7 cellular contexts compared by ENCODE assay signal in genomic region chr7:151838861-151839381, GRCh38. TPM values are rescaled to one million over a fixed set of nuclear protein-coding genes. Genes with fewer than 3 reads are reported as not detected.
DNase-seq lines count a peak whose midpoint lies in the region; ATAC-seq and TF ChIP-seq lines count a peak whose summit lies in the region.

No MANE protein-coding gene starts in this region.

- H3K36me3 ChIP-seq in BE2C (no peaks in the 10 kb centered on the region), GM23338 (ENCODE audit: insufficient read depth) (no peaks in the 10 kb centered on the region)

- no peaks in the 10 kb centered on the region for H3K9me3 ChIP-seq in BE2C

- TF ChIP-seq CTCF in BE2C (IDR thresholded peaks at IDR 0.05; ENCODE audit: low read depth, low read length): no peak
- no peak for TF ChIP-seq CTCF in GM23338 (conservative IDR thresholded peaks at IDR 0.05; ENCODE audit: low read depth in 2 of 2)

- H3K4me3 ChIP-seq in BE2C (ENCODE audit: low read depth, low read length) (no peak overlapping the region), GM23338 (no peak overlapping the region)

- H3K9me3 Mint-ChIP-seq in GM23338: no peaks in the 10 kb centered on the region

- peaks cover 23% of the 10 kb centered on the region for H3K4me1 Mint-ChIP-seq in GM23338

- H3K9me2 ChIP-seq in GM23338 (ENCODE audit: insufficient read depth): 0 out of 2 replicates have a peak, but pooled peaks cover 2% of the 10 kb centered on the region

- no peak overlapping the region for H3K4me3 Mint-ChIP-seq in GM23338

- H3K27me3 Mint-ChIP-seq in GM23338 (ENCODE audit: insufficient read depth, low read depth, poor library complexity): peaks cover 5% of the 10 kb centered on the region

- no peak overlapping the region for H2AFZ ChIP-seq in GM23338

- H3K27ac Mint-ChIP-seq in GM23338: no peak overlapping the region

- H3K4me2 ChIP-seq in GM23338: no peak overlapping the region

- no peaks in the 10 kb centered on the region for H3K36me3 Mint-ChIP-seq in GM23338 (ENCODE audit: low read depth)

- no peak overlapping the region for H3K27ac ChIP-seq in GM23338 (ENCODE audit: low read depth)

- peak; percentile 4 to 10 for DNase-seq in activated CD8-positive, alpha-beta memory T cell treated with anti-CD3 and anti-CD28 coated beads for 1 hour (ENCODE audit: extremely low read depth in 1 of 2, low read depth in 1 of 2)
- peak; percentile 25 for DNase-seq in midbrain (lab: John Stamatoyannopoulos, UW)
- no peak for DNase-seq in BE2C
- DNase-seq in GM23338 (ENCODE audit: low spot score): no peak
- DNase-seq in SHP77 (lab: John Stamatoyannopoulos, UW): no peak

- H3F3A ChIP-seq in GM23338 (replicated peaks; ENCODE audit: low read depth): no peaks in the 10 kb centered on the region

- H4K20me1 ChIP-seq in GM23338 (replicated peaks; ENCODE audit: insufficient read depth): no peaks in the 10 kb centered on the region

- no peaks in the 10 kb centered on the region for H3K79me2 ChIP-seq in GM23338 (replicated peaks; ENCODE audit: insufficient read depth)

- H3K4me1 ChIP-seq in BE2C (no peaks in the 10 kb centered on the region), GM23338 (ENCODE audit: insufficient read depth) (no peaks in the 10 kb centered on the region; the same call in 1 of the 2 replicates)

- ATAC-seq in GM19351 (IDR thresholded peaks at IDR 0.05; ENCODE audit: unreplicated experiment) (peak; percentile 66), HG03460 (IDR thresholded peaks at IDR 0.05; ENCODE audit: unreplicated experiment) (peak; percentile 81), GM23338 (no peak)

- no peaks in the 10 kb centered on the region for H3K27me3 ChIP-seq in BE2C
- no peaks in the 10 kb centered on the region for H3K27me3 ChIP-seq in GM23338 (ENCODE audit: insufficient read depth)

TF ChIP-seq in GM23338, 12 proteins besides CTCF, POLR2A, EP300 and RAD21:
- TF ChIP-seq ZNF114 (CRISPR knock-in tag; IDR thresholded peaks at IDR 0.05) (no peak), CREB1 (CRISPR knock-in tag; IDR thresholded peaks at IDR 0.05; ENCODE audit: low read depth) (no peak), STAT1 (IDR thresholded peaks at IDR 0.05; ENCODE audit: unreplicated experiment) (no peak), JUNB (IDR thresholded peaks at IDR 0.05; ENCODE audit: unreplicated experiment) (no peak), ETS1 (IDR thresholded peaks at IDR 0.05) (no peak), POLR2AphosphoS5 (IDR thresholded peaks at IDR 0.05; ENCODE audit: low read depth) (no peak), ZNF462 (CRISPR knock-in tag; IDR thresholded peaks at IDR 0.05) (no peak), NANOG (IDR thresholded peaks at IDR 0.05; ENCODE audit: borderline replicate concordance) (no peak), EZH2 (IDR thresholded peaks at IDR 0.05; ENCODE audit: low read depth, unreplicated experiment) (no peak), ZNF331 (CRISPR knock-in tag; IDR thresholded peaks at IDR 0.05; ENCODE audit: low read depth) (no peak), EZH2phosphoT487 (IDR thresholded peaks at IDR 0.05; ENCODE audit: unreplicated experiment) (no peak), REST (IDR thresholded peaks at IDR 0.05; ENCODE audit: unreplicated experiment) (no peak)

RNA-seq across cellular contexts. Expression of gene PRKAG2, which starts 38.0 kb away (rescaled TPM):
- 2.4 TPM for polyA plus RNA-seq in BE2C (2012; ENCODE audit: insufficient read depth, insufficient read length, low read depth)
- 11.4 and 14.9 TPM in 2 replicates for total RNA-seq in GM23338 (2014; rRNA removed; shearing (Covaris generic))
- 6.3 and 9.1 TPM in 2 replicates for polyA plus RNA-seq in GM23338 (2016; fragmentation: Nextera tagmentation; extraction: Ambion mirVana)

Comparison
In these comparisons a context has a peak if more than half of its experiments do, and no peak if none do; other contexts are left out.
1. DNase-seq: peak in activated CD8-positive, alpha-beta memory T cell treated with anti-CD3 and anti-CD28 coated beads for 1 hour (2 of 2) and midbrain (single experiment); none in BE2C (single experiment), GM23338 (single experiment) and SHP77 (0 of 2).